ENCODE assay signal across 15 cellular contexts in the genomic region with DNA sequence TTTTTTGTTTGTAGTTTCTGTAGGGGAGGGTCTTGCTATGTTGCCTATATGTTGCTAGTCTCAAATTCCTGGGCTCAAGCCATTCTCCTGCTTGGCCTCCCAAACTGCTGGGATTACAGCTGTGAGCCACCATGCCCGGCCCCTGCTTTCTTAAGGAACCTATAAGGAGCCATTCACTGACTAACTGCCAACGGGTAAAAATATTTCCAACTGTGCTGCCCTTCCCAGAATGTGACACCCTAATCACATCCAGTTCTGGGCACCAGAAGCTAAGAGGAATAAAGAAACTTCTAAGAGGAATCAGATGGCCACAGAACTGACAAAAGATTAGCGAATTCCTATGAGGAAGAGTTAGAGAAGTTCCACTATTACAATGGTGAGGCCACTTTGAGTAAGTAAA. TPM values are rescaled to one million over a fixed set of nuclear protein-coding genes. Genes with fewer than 3 reads are reported as not detected.
DNase-seq lines count a peak whose midpoint lies in the region; ATAC-seq and TF ChIP-seq lines count a peak whose summit lies in the region.
"Had no signal": no experiment of that assay in that cellular context is flagged by ENCODE, and none has a peak within 500 bp of the region (broad histone marks: within the 10 kb centered on the region; RNA-seq: fewer than 3 reads in every experiment).

No MANE protein-coding gene starts in this region.

- CTCF ChIA-PET in activated CD8-positive, alpha-beta memory T cell treated with anti-CD3 and anti-CD28 coated beads, Interleukin-2, amount 10 ng/mL, durations not matched to agents 7 days and 5 days (lab: Charles Lee), result no interaction called here

- peaks cover 1% of the 10 kb centered on the region for H3K4me1 Mint-ChIP-seq in activated CD8-positive, alpha-beta memory T cell treated with anti-CD3 and anti-CD28 coated beads, Interleukin-2, amount 10 ng/mL, durations not matched to agents 7 days and 5 days
- H3K4me1 Mint-ChIP-seq in endothelial cell (ENCODE audit: unreplicated experiment), result no peaks in the 10 kb centered on the region

- H3K4me3 Mint-ChIP-seq in activated CD8-positive, alpha-beta memory T cell treated with anti-CD3 and anti-CD28 coated beads, Interleukin-2, amount 10 ng/mL, durations not matched to agents 7 days and 5 days, result no peak overlapping the region
- H3K4me3 Mint-ChIP-seq in endothelial cell (ENCODE audit: unreplicated experiment), result no peak overlapping the region
- H3K4me3 Mint-ChIP-seq: CD4-positive, alpha-beta T cell; H9 had no signal

- no peaks in the 10 kb centered on the region for H3K4me1 ChIP-seq in osteoblast (ENCODE audit: insufficient read depth, low read length)
- H3K4me1 ChIP-seq in vagina, result no peaks in the 10 kb centered on the region
- H3K4me1 ChIP-seq: A549, Caco-2 had no signal

- no peak overlapping the region for H2AFZ ChIP-seq in osteoblast (ENCODE audit: low read length)

- TF ChIP-seq CTCF in endothelial cell (IDR thresholded peaks at IDR 0.05; ENCODE audit: unreplicated experiment) (no peak), osteoblast (IDR thresholded peaks at IDR 0.05; ENCODE audit: extremely low read depth, low read depth, low read length) (no peak), vagina (IDR thresholded peaks at IDR 0.05) (no peak)

- H3K27ac ChIP-seq in osteoblast (ENCODE audit: low read depth, low read length) (no peak overlapping the region), vagina (no peak overlapping the region)
- H3K27ac ChIP-seq: 22Rv1, A549, C4-2B had no signal

- H3K27ac Mint-ChIP-seq in activated CD8-positive, alpha-beta memory T cell treated with anti-CD3 and anti-CD28 coated beads, Interleukin-2, amount 10 ng/mL, durations not matched to agents 7 days and 5 days, result no peak overlapping the region
- peak overlapping the region; percentile 59 for H3K27ac Mint-ChIP-seq in endothelial cell (ENCODE audit: unreplicated experiment)
- H3K27ac Mint-ChIP-seq: CD4-positive, alpha-beta T cell; H9 had no signal

- intact Hi-C loops in vagina (cut with DNase I), result no loop called here

- TF ChIP-seq POLR2A in vagina (IDR thresholded peaks at IDR 0.05) (no peak), GM18505 (IDR thresholded peaks at IDR 0.05; ENCODE audit: borderline replicate concordance, extremely low read depth, insufficient read depth, insufficient read length) (no peak)

- DNase-seq in activated CD8-positive, alpha-beta memory T cell treated with anti-CD3 and anti-CD28 coated beads, Interleukin-2, amount 10 ng/mL, durations not matched to agents 7 days and 5 days, result peak; percentile 21
- no peak for DNase-seq in activated CD8-positive, alpha-beta memory T cell treated with anti-CD3 and anti-CD28 coated beads, Interleukin-2, amount 50 U/mL, for 4 hours
- DNase-seq in endothelial cell (ENCODE audit: low spot score) (no peak), osteoblast (ENCODE audit: insufficient read length, low spot score, missing footprints) (peak; percentile 19), vagina (ENCODE audit: extremely low spot score in 2 of 2) (peak; percentile 37 to 69)
- no peak for DNase-seq in stimulated activated CD4-positive, alpha-beta T cell treated with anti-CD3 and anti-CD28 coated beads, Interleukin-2, amount 100 ng/mL, for 48 hours
- DNase-seq: AML-193; Caco-2; CD4-positive, alpha-beta T cell; H9; IMR-90 had no signal

- H3K27me3 ChIP-seq in osteoblast (ENCODE audit: insufficient read depth, low read length) (peaks cover 42% of the 10 kb centered on the region), vagina (no peaks in the 10 kb centered on the region)

- H3K9me3 ChIP-seq in osteoblast (ENCODE audit: low read depth, low read length) (no peaks in the 10 kb centered on the region), vagina (no peaks in the 10 kb centered on the region)
- H3K9me3 ChIP-seq: A549, Caco-2 had no signal

- no peaks in the 10 kb centered on the region for H3K79me2 ChIP-seq in osteoblast (ENCODE audit: insufficient read depth, low read length)

- H3K36me3 ChIP-seq in osteoblast (ENCODE audit: insufficient read depth, low read length) (no peaks in the 10 kb centered on the region), vagina (no peaks in the 10 kb centered on the region)

- no peak overlapping the region for H3K4me3 ChIP-seq in osteoblast (ENCODE audit: insufficient read depth, low read length)
- H3K4me3 ChIP-seq in vagina, result no peak overlapping the region
- H3K4me3 ChIP-seq: A549 had no signal

- no peaks in the 10 kb centered on the region for H3K36me3 Mint-ChIP-seq in activated CD8-positive, alpha-beta memory T cell treated with anti-CD3 and anti-CD28 coated beads, Interleukin-2, amount 10 ng/mL, durations not matched to agents 7 days and 5 days
- H3K36me3 Mint-ChIP-seq in endothelial cell (ENCODE audit: low read depth, unreplicated experiment), result no peaks in the 10 kb centered on the region

- ATAC-seq in activated CD8-positive, alpha-beta memory T cell treated with anti-CD3 and anti-CD28 coated beads, Interleukin-2, amount 10 ng/mL, durations not matched to agents 7 days and 5 days, result no peak
- no peak for ATAC-seq in GM18505 (IDR thresholded peaks at IDR 0.05; ENCODE audit: unreplicated experiment)
- ATAC-seq: A549 had no signal

- no peaks in the 10 kb centered on the region for H4K20me1 ChIP-seq in osteoblast (ENCODE audit: insufficient read depth, low read length)

- no peaks in the 10 kb centered on the region for H3K9me3 Mint-ChIP-seq in activated CD8-positive, alpha-beta memory T cell treated with anti-CD3 and anti-CD28 coated beads, Interleukin-2, amount 10 ng/mL, durations not matched to agents 7 days and 5 days (ENCODE audit: low read depth)
- no peaks in the 10 kb centered on the region for H3K9me3 Mint-ChIP-seq in endothelial cell (ENCODE audit: unreplicated experiment)
- H3K9me3 Mint-ChIP-seq: CD4-positive, alpha-beta T cell had no signal

- H3K27me3 Mint-ChIP-seq in activated CD8-positive, alpha-beta memory T cell treated with anti-CD3 and anti-CD28 coated beads, Interleukin-2, amount 10 ng/mL, durations not matched to agents 7 days and 5 days, result peaks cover 61% of the 10 kb centered on the region
- H3K27me3 Mint-ChIP-seq in endothelial cell (ENCODE audit: unreplicated experiment), result peaks cover 3% of the 10 kb centered on the region

- no peak overlapping the region for H3K4me2 ChIP-seq in osteoblast (ENCODE audit: insufficient read depth, low read length)
- H3K4me2 ChIP-seq: A549 had no signal

RNA-seq across cellular contexts. Expression of a gene that starts 6.4 kb away (rescaled TPM):
- not detected for total RNA-seq in activated CD8-positive, alpha-beta memory T cell treated with anti-CD3 and anti-CD28 coated beads, Interleukin-2, amount 10 ng/mL, durations not matched to agents 7 days and 5 days
- total RNA-seq in endothelial cell (ENCODE audit: unreplicated experiment), result not detected
- total RNA-seq in osteoblast, result 0.88 and 1.8 TPM in 2 replicates
- 1.5 TPM for total RNA-seq in vagina
- total RNA-seq: CD4-positive, alpha-beta T cell had no signal

RNA-seq across cellular contexts. Expression of a gene that starts 10.9 kb away (rescaled TPM):
- 10 to 100 TPM; 10.4 to 11.1 TPM for total RNA-seq in activated CD8-positive, alpha-beta memory T cell treated with anti-CD3 and anti-CD28 coated beads, Interleukin-2, amount 10 ng/mL, durations not matched to agents 7 days and 5 days
- 3.2 TPM for total RNA-seq in endothelial cell (ENCODE audit: unreplicated experiment)
- 1.8 and 3.5 TPM in 2 replicates for total RNA-seq in osteoblast
- 4.9 TPM for total RNA-seq in vagina

RNA-seq across cellular contexts. Expression of a gene that starts 21.1 kb away (rescaled TPM):
- 10 to 100 TPM; 11.0 to 15.0 TPM for total RNA-seq in activated CD8-positive, alpha-beta memory T cell treated with anti-CD3 and anti-CD28 coated beads, Interleukin-2, amount 10 ng/mL, durations not matched to agents 7 days and 5 days
- total RNA-seq in endothelial cell (ENCODE audit: unreplicated experiment) (7.8 TPM), osteoblast (6.5 and 10.5 TPM in 2 replicates), vagina (8.3 TPM)

RNA-seq across cellular contexts. Expression of a gene that starts 36.7 kb away (rescaled TPM):
- under 1 TPM; 0.20 to 0.26 TPM for total RNA-seq in activated CD8-positive, alpha-beta memory T cell treated with anti-CD3 and anti-CD28 coated beads, Interleukin-2, amount 10 ng/mL, durations not matched to agents 7 days and 5 days
- total RNA-seq in endothelial cell (ENCODE audit: unreplicated experiment) (1.2 TPM), osteoblast (2.1 and 2.5 TPM in 2 replicates), vagina (6.4 TPM)

RNA-seq across cellular contexts. Expression of a gene that starts 46.5 kb away (rescaled TPM):
- 100 to 1,000 TPM; 178 to 211 TPM for total RNA-seq in activated CD8-positive, alpha-beta memory T cell treated with anti-CD3 and anti-CD28 coated beads, Interleukin-2, amount 10 ng/mL, durations not matched to agents 7 days and 5 days
- 84.9 TPM for total RNA-seq in endothelial cell (ENCODE audit: unreplicated experiment)
- total RNA-seq in osteoblast, result 41.5 and 45.6 TPM in 2 replicates
- 23.1 TPM for total RNA-seq in vagina

Comparison
In these comparisons a context has a peak if more than half of its experiments do, and no peak if none do; other contexts are left out.
1. DNase-seq: peak in activated CD8-positive, alpha-beta memory T cell treated with anti-CD3 and anti-CD28 coated beads, Interleukin-2, amount 10 ng/mL, durations not matched to agents 7 days and 5 days (single experiment), osteoblast (single experiment) and vagina (2 of 2); none in activated CD8-positive, alpha-beta memory T cell treated with anti-CD3 and anti-CD28 coated beads, Interleukin-2, amount 50 U/mL, for 4 hours (single experiment), endothelial cell (single experiment) and stimulated activated CD4-positive, alpha-beta T cell treated with anti-CD3 and anti-CD28 coated beads, Interleukin-2, amount 100 ng/mL, for 48 hours (0 of 2).